Comparison of ENCODE assay signal across 2 cellular contexts in the genomic region with DNA sequence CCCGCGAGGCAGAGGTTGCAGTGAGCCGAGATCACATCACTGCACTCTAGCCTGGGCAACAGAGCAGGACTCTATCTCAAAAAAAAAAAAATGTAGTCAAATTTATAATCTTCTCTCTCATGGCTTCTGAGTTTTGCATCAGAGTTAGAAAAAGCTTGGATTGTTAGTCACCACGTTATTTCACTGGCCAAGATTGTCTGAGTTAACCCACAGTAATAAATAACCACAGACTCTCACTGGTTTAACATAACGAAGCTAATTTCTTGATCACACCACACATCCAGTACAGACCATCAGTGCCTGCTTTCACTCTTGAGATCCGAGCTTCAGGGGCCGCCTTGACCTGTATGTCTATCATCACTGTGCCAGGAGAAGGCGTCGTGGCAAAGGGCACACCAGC.
TF ChIP-seq lines count a peak whose summit lies in the region.

No MANE protein-coding gene starts in this region.

TF ChIP-seq in IMR-90, 13 proteins besides CTCF, POLR2A, EP300 and RAD21:
- TF ChIP-seq, protein P1, sequence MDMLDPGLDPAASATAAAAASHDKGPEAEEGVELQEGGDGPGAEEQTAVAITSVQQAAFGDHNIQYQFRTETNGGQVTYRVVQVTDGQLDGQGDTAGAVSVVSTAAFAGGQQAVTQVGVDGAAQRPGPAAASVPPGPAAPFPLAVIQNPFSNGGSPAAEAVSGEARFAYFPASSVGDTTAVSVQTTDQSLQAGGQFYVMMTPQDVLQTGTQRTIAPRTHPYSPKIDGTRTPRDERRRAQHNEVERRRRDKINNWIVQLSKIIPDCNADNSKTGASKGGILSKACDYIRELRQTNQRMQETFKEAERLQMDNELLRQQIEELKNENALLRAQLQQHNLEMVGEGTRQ (IDR thresholded peaks at IDR 0.05; ENCODE audit: low read depth, low read length), result no peak
- no peak for TF ChIP-seq MAZ (IDR thresholded peaks at IDR 0.05; ENCODE audit: borderline replicate concordance, low read depth, low read length)
- no peak for TF ChIP-seq BHLHE40 (IDR thresholded peaks at IDR 0.05; ENCODE audit: low read depth, low read length)
- TF ChIP-seq CEBPB (IDR thresholded peaks at IDR 0.05; ENCODE audit: low read depth, low read length), result peak; percentile 66
- peak; percentile 48 for TF ChIP-seq FOS (IDR thresholded peaks at IDR 0.05; ENCODE audit: low read depth, low read length)
- no peak for TF ChIP-seq NFE2L2 (IDR thresholded peaks at IDR 0.05; ENCODE audit: low read depth, low read length)
TF ChIP-seq in IMR-90: peak in this region for 2.

TF ChIP-seq in endothelial cell of umbilical vein, 7 proteins besides CTCF, POLR2A, EP300 and RAD21:
- no peak for TF ChIP-seq MYC (IDR thresholded peaks at IDR 0.05; ENCODE audit: low read depth, low read length)
